In genomic region chr4:123503698-123504389, GRCh38 we compare ENCODE assay signal across 29 cellular contexts.
DNase-seq lines count a peak whose midpoint lies in the region; ATAC-seq and TF ChIP-seq lines count a peak whose summit lies in the region.
"Had no signal": no experiment of that assay in that cellular context is flagged by ENCODE, and none has a peak within 500 bp of the region (broad histone marks: within the 10 kb centered on the region; RNA-seq: fewer than 3 reads in every experiment).

No MANE protein-coding gene starts in this region.

- peaks cover 3% of the 10 kb centered on the region for H3K27me3 Mint-ChIP-seq in endothelial cell (ENCODE audit: unreplicated experiment)
- H3K27me3 Mint-ChIP-seq in activated T-cell treated with anti-CD3 and anti-CD28 coated beads, Interleukin-2, amount 50 U/mL, for 24 hours, result peaks cover 43% of the 10 kb centered on the region

- TF ChIP-seq CTCF in endothelial cell (IDR thresholded peaks at IDR 0.05; ENCODE audit: unreplicated experiment) (no peak), mucosa of descending colon (IDR thresholded peaks at IDR 0.05) (no peak)

- peaks cover 23% of the 10 kb centered on the region for H3K4me1 Mint-ChIP-seq in endothelial cell (ENCODE audit: unreplicated experiment)
- peaks cover 12% of the 10 kb centered on the region for H3K4me1 Mint-ChIP-seq in activated T-cell treated with anti-CD3 and anti-CD28 coated beads, Interleukin-2, amount 50 U/mL, for 24 hours (ENCODE audit: low read depth)

- H3K4me3 ChIP-seq in mucosa of descending colon, result no peak overlapping the region
- H3K4me3 ChIP-seq: GM23248, thyroid gland had no signal

- ATAC-seq in Right ventricle myocardium superior (ENCODE audit: poor library complexity), result peak; percentile 30
- ATAC-seq in Right ventricle myocardium inferior, result no peak
- ATAC-seq in mucosa of descending colon, result peak; percentile 24
- no peak for ATAC-seq in HG03565 (IDR thresholded peaks at IDR 0.05; ENCODE audit: unreplicated experiment)
- ATAC-seq: activated CD8-positive, alpha-beta memory T cell treated with anti-CD3 and anti-CD28 coated beads, Interleukin-2, amount 10 ng/mL, durations not matched to agents 7 days and 5 days; stimulated activated naive CD8-positive, alpha-beta T cell treated with anti-CD3 and anti-CD28 coated beads, Interleukin-15, amount 100 ng/mL, for 72 hours had no signal

- no peaks in the 10 kb centered on the region for H3K4me1 ChIP-seq in mucosa of descending colon (ENCODE audit: low read depth)
- H3K4me1 ChIP-seq: parathyroid adenoma had no signal

- peaks cover 3% of the 10 kb centered on the region for H3K36me3 Mint-ChIP-seq in endothelial cell (ENCODE audit: low read depth, unreplicated experiment)
- H3K36me3 Mint-ChIP-seq in activated T-cell treated with anti-CD3 and anti-CD28 coated beads, Interleukin-2, amount 50 U/mL, for 24 hours (ENCODE audit: low read depth), result no peaks in the 10 kb centered on the region
- H3K36me3 Mint-ChIP-seq: CD8-positive, alpha-beta memory T cell had no signal

- DNase-seq in Right ventricle myocardium superior (no peak), Right ventricle myocardium inferior (ENCODE audit: missing footprints) (no peak), endothelial cell (ENCODE audit: low spot score) (no peak), mucosa of descending colon (no peak), NCI-H1694 treated with DMSO at 0.1 percent for 48 hours (lab: John Stamatoyannopoulos, UW) (no peak)
- DNase-seq in activated T-cell treated with anti-CD3 and anti-CD28 coated beads, Interleukin-2, amount 50 U/mL, for 24 hours, result no peak
- no peak for DNase-seq in stimulated activated CD4-positive, alpha-beta T cell treated with anti-CD3 and anti-CD28 coated beads, Interleukin-12 subunit alpha, Interleukin-12 subunit beta, amount 100 ng/mL, for 4 hours
- DNase-seq: 8988T; activated CD4-positive, alpha-beta T cell treated with anti-CD3 and anti-CD28 coated beads, Interleukin-2, amount 50 U/mL, for 1 hour; activated CD8-positive, alpha-beta memory T cell treated with anti-CD3 and anti-CD28 coated beads, Interleukin-2, amount 10 ng/mL, durations not matched to agents 7 days and 5 days; AML-193; CD8-positive, alpha-beta memory T cell; central memory CD4-positive, alpha-beta T cell; dermis blood vessel endothelial cell; DMS153; GDM1; GM23248; mammary epithelial cell; NCI-H1105; NCI-H2029 treated with DMSO at 0.1 percent for 48 hours; NCI-H345; NCI-H774; stimulated activated naive CD8-positive, alpha-beta T cell treated with anti-CD3 and anti-CD28 coated beads, Interleukin-15, amount 100 ng/mL, for 72 hours; T1000; thyroid gland had no signal

- no peak overlapping the region for H3K4me3 Mint-ChIP-seq in endothelial cell (ENCODE audit: unreplicated experiment)
- no peak overlapping the region for H3K4me3 Mint-ChIP-seq in activated T-cell treated with anti-CD3 and anti-CD28 coated beads, Interleukin-2, amount 50 U/mL, for 24 hours
- H3K4me3 Mint-ChIP-seq: activated CD8-positive, alpha-beta memory T cell treated with anti-CD3 and anti-CD28 coated beads, Interleukin-2, amount 10 ng/mL, durations not matched to agents 7 days and 5 days; activated naive CD8-positive, alpha-beta T cell; stimulated activated naive CD8-positive, alpha-beta T cell treated with anti-CD3 and anti-CD28 coated beads, Interleukin-15, amount 100 ng/mL, for 72 hours had no signal

- intact Hi-C loops in Right ventricle myocardium superior (cut with DNase I) (no loop called here), Right ventricle myocardium inferior (cut with DNase I) (loop anchor here (2.0 kb wide), 1 partner anchor 107 kb away; the partner anchor contains the start of gene SPRY1), mucosa of descending colon (cut with DNase I, micrococcal nuclease) (loop anchor here in 1 of 2 donors (10.0 kb wide), 1 partner anchor 89 kb away; no protein-coding TSS in a partner anchor)

- no peaks in the 10 kb centered on the region for H3K9me3 Mint-ChIP-seq in endothelial cell (ENCODE audit: unreplicated experiment)
- H3K9me3 Mint-ChIP-seq in activated T-cell treated with anti-CD3 and anti-CD28 coated beads, Interleukin-2, amount 50 U/mL, for 24 hours, result peaks cover 8% of the 10 kb centered on the region

- H3K27ac Mint-ChIP-seq in endothelial cell (ENCODE audit: unreplicated experiment), result peak overlapping the region; percentile 18
- H3K27ac Mint-ChIP-seq in activated T-cell treated with anti-CD3 and anti-CD28 coated beads, Interleukin-2, amount 50 U/mL, for 24 hours, result no peak overlapping the region
- H3K27ac Mint-ChIP-seq: activated CD8-positive, alpha-beta memory T cell treated with anti-CD3 and anti-CD28 coated beads, Interleukin-2, amount 10 ng/mL, durations not matched to agents 7 days and 5 days; activated naive CD8-positive, alpha-beta T cell; activated T-helper 2 cell treated with anti-CD3 and anti-CD28 coated beads, Interferon-gamma antibody, Interleukin-2, Interleukin-4, amounts not matched to agents 10 μg/mL and 5 μg/mL and 100 μg/mL, durations not matched to agents 14 hours and 24 hours and 36 hours; CD8-positive, alpha-beta memory T cell; stimulated activated naive CD8-positive, alpha-beta T cell treated with anti-CD3 and anti-CD28 coated beads, Interleukin-15, amount 100 ng/mL, for 72 hours had no signal

- no peaks in the 10 kb centered on the region for H3K36me3 ChIP-seq in mucosa of descending colon (ENCODE audit: low read depth)
- H3K36me3 ChIP-seq: thyroid gland had no signal

- H3K9me3 ChIP-seq in mucosa of descending colon, result no peaks in the 10 kb centered on the region
- H3K9me3 ChIP-seq: thyroid gland had no signal

Comparison
In these comparisons a context has a peak if more than half of its experiments do, and no peak if none do; other contexts are left out.
1. ATAC-seq: peak in Right ventricle myocardium superior (single experiment) and mucosa of descending colon (single experiment); none in Right ventricle myocardium inferior (single experiment) and HG03565 (single experiment).